ENCODE assay signal across 10 cellular contexts in genomic region chr11:69541501-69542313, GRCh38.
DNase-seq lines count a peak whose midpoint lies in the region; ATAC-seq and TF ChIP-seq lines count a peak whose summit lies in the region.
"Had no signal": no experiment of that assay in that cellular context is flagged by ENCODE, and none has a peak within 500 bp of the region (broad histone marks: within the 10 kb centered on the region; RNA-seq: fewer than 3 reads in every experiment).

No MANE protein-coding gene starts in this region.

- ATAC-seq in HG03280 (IDR thresholded peaks at IDR 0.05; ENCODE audit: unreplicated experiment), result no peak
- ATAC-seq: mucosa of descending colon had no signal

- no peak for TF ChIP-seq CTCF in Calu3 (IDR thresholded peaks at IDR 0.05; ENCODE audit: unreplicated experiment)

- H3K27ac Mint-ChIP-seq in Calu3 (ENCODE audit: unreplicated experiment), result no peak overlapping the region
- H3K27ac Mint-ChIP-seq in dendritic cell treated with granulocyte-macrophage colony-stimulating factor and Interleukin-4, amounts not matched to agents 40 ng/mL and 50 ng/mL, for 4 days, result peak overlapping the region; percentile 93

- peaks cover 22% of the 10 kb centered on the region for H3K4me1 Mint-ChIP-seq in Calu3 (ENCODE audit: low read depth, unreplicated experiment)
- peaks cover 47% of the 10 kb centered on the region for H3K4me1 Mint-ChIP-seq in dendritic cell treated with granulocyte-macrophage colony-stimulating factor and Interleukin-4, amounts not matched to agents 40 ng/mL and 50 ng/mL, for 4 days (ENCODE audit: low read depth)

- intact Hi-C loops in Calu3 (cut with micrococcal nuclease; ENCODE audit: unreplicated experiment), result no loop called here
- intact Hi-C loops in dendritic cell treated with granulocyte-macrophage colony-stimulating factor and Interleukin-4, amounts not matched to agents 40 ng/mL and 50 ng/mL, for 4 days (cut with micrococcal nuclease), result no loop called here
- intact Hi-C loops in posterior vena cava (cut with DNase I), result no loop called here

- DNase-seq in Calu3 (peak; percentile 23), HCEC 1CT (peak; percentile 22), posterior vena cava (ENCODE audit: low spot score) (peak; percentile 44), HuH-7.5 (ENCODE audit: low spot score) (no peak), KG1 (lab: John Stamatoyannopoulos, UW) (no peak)
- DNase-seq: H9, mucosa of descending colon, substantia nigra had no signal

- no peaks in the 10 kb centered on the region for H3K36me3 Mint-ChIP-seq in Calu3 (ENCODE audit: insufficient read depth, unreplicated experiment)
- H3K36me3 Mint-ChIP-seq in dendritic cell treated with granulocyte-macrophage colony-stimulating factor and Interleukin-4, amounts not matched to agents 40 ng/mL and 50 ng/mL, for 4 days (ENCODE audit: low read depth), result no peaks in the 10 kb centered on the region

- H3K9me3 Mint-ChIP-seq in Calu3 (ENCODE audit: low read depth, unreplicated experiment), result no peaks in the 10 kb centered on the region
- no peaks in the 10 kb centered on the region for H3K9me3 Mint-ChIP-seq in dendritic cell treated with granulocyte-macrophage colony-stimulating factor and Interleukin-4, amounts not matched to agents 40 ng/mL and 50 ng/mL, for 4 days
- H3K9me3 Mint-ChIP-seq: H9 had no signal

- BruUV-seq in Calu3 (replicated peaks; lab: Mats Ljungman, UMichigan), result no TSS peak

- no peak overlapping the region for H3K4me3 Mint-ChIP-seq in Calu3 (ENCODE audit: low read depth, unreplicated experiment)
- no peak overlapping the region for H3K4me3 Mint-ChIP-seq in dendritic cell treated with granulocyte-macrophage colony-stimulating factor and Interleukin-4, amounts not matched to agents 40 ng/mL and 50 ng/mL, for 4 days
- H3K4me3 Mint-ChIP-seq: H9 had no signal

- CTCF ChIA-PET in Calu3 (lab: Charles Lee), result no interaction called here

- peaks cover 21% of the 10 kb centered on the region for H3K27me3 Mint-ChIP-seq in Calu3 (ENCODE audit: unreplicated experiment)
- peaks cover 25% of the 10 kb centered on the region for H3K27me3 Mint-ChIP-seq in dendritic cell treated with granulocyte-macrophage colony-stimulating factor and Interleukin-4, amounts not matched to agents 40 ng/mL and 50 ng/mL, for 4 days

Comparison
In these comparisons a context has a peak if more than half of its experiments do, and no peak if none do; other contexts are left out.
1. DNase-seq: peak in Calu3 (single experiment), HCEC 1CT (single experiment) and posterior vena cava (single experiment); none in HuH-7.5 (single experiment) and KG1 (single experiment).